21 cellular contexts compared by ENCODE assay signal in genomic region chr12:68048648-68049297, GRCh38. TPM values are rescaled to one million over a fixed set of nuclear protein-coding genes. Genes with fewer than 3 reads are reported as not detected.
DNase-seq lines count a peak whose midpoint lies in the region; ATAC-seq and TF ChIP-seq lines count a peak whose summit lies in the region.
"Had no signal": no experiment of that assay in that cellular context is flagged by ENCODE, and none has a peak within 500 bp of the region (broad histone marks: within the 10 kb centered on the region; RNA-seq: fewer than 3 reads in every experiment).

No MANE protein-coding gene starts in this region.

- ATAC-seq in stimulated activated naive CD8-positive, alpha-beta T cell treated with anti-CD3 and anti-CD28 coated beads, Interleukin-15, Interleukin-2, amounts not matched to agents 100 U/mL and 50 U/mL, for 24 hours: no peak
- ATAC-seq in HG03175 (IDR thresholded peaks at IDR 0.05; ENCODE audit: unreplicated experiment) (no peak), HG03025 (IDR thresholded peaks at IDR 0.05; ENCODE audit: low FRiP score, unreplicated experiment) (no peak)
- ATAC-seq: HCT116, K562 had no signal

- H3K9me3 Mint-ChIP-seq in stimulated activated naive CD8-positive, alpha-beta T cell treated with anti-CD3 and anti-CD28 coated beads, Interleukin-15, Interleukin-2, amounts not matched to agents 100 ng/mL and 50 ng/mL, for 24 hours: no peaks in the 10 kb centered on the region
- peaks cover 4% of the 10 kb centered on the region for H3K9me3 Mint-ChIP-seq in osteocyte (ENCODE audit: unreplicated experiment)

- TF ChIP-seq CTCF in osteocyte (IDR thresholded peaks at IDR 0.05): no peak

- H3K27me3 Mint-ChIP-seq in stimulated activated naive CD8-positive, alpha-beta T cell treated with anti-CD3 and anti-CD28 coated beads, Interleukin-15, Interleukin-2, amounts not matched to agents 100 ng/mL and 50 ng/mL, for 24 hours: no peaks in the 10 kb centered on the region
- peaks cover 26% of the 10 kb centered on the region for H3K27me3 Mint-ChIP-seq in osteocyte (ENCODE audit: unreplicated experiment)
- H3K27me3 Mint-ChIP-seq: CD4-positive, CD25-positive, alpha-beta regulatory T cell had no signal

- no peaks in the 10 kb centered on the region for H3K4me1 Mint-ChIP-seq in stimulated activated naive CD8-positive, alpha-beta T cell treated with anti-CD3 and anti-CD28 coated beads, Interleukin-15, Interleukin-2, amounts not matched to agents 100 ng/mL and 50 ng/mL, for 24 hours (ENCODE audit: low read depth)
- H3K4me1 Mint-ChIP-seq in osteocyte (ENCODE audit: unreplicated experiment): no peaks in the 10 kb centered on the region
- H3K4me1 Mint-ChIP-seq: CD4-positive, CD25-positive, alpha-beta regulatory T cell had no signal

- no peaks in the 10 kb centered on the region for H3K36me3 Mint-ChIP-seq in stimulated activated naive CD8-positive, alpha-beta T cell treated with anti-CD3 and anti-CD28 coated beads, Interleukin-15, Interleukin-2, amounts not matched to agents 100 ng/mL and 50 ng/mL, for 24 hours (ENCODE audit: low read depth)
- H3K36me3 Mint-ChIP-seq in osteocyte (ENCODE audit: unreplicated experiment): no peaks in the 10 kb centered on the region
- H3K36me3 Mint-ChIP-seq: CD4-positive, CD25-positive, alpha-beta regulatory T cell had no signal

- DNase-seq in stimulated activated naive CD8-positive, alpha-beta T cell treated with anti-CD3 and anti-CD28 coated beads, Interleukin-15, Interleukin-2, amounts not matched to agents 100 U/mL and 50 U/mL, for 24 hours: no peak
- DNase-seq in globus pallidus (ENCODE audit: low spot score): peak; percentile 65
- peak; percentile 40 for DNase-seq in pons (ENCODE audit: low spot score)
- no peak for DNase-seq in osteocyte (ENCODE audit: extremely low spot score, unreplicated experiment)
- DNase-seq: BE2C; C1 segment of cervical spinal cord; CD4-positive, CD25-positive, alpha-beta regulatory T cell; CD8-positive, alpha-beta memory T cell; COR-L47; DMS79 treated with DMSO at 0.1 percent for 48 hours; GF-D8; GOT3; H7; IMR-90 had no signal

- peak overlapping the region; percentile 9 for H3K27ac Mint-ChIP-seq in stimulated activated naive CD8-positive, alpha-beta T cell treated with anti-CD3 and anti-CD28 coated beads, Interleukin-15, Interleukin-2, amounts not matched to agents 100 ng/mL and 50 ng/mL, for 24 hours
- no peak overlapping the region for H3K27ac Mint-ChIP-seq in osteocyte (ENCODE audit: unreplicated experiment)
- H3K27ac Mint-ChIP-seq: CD4-positive, CD25-positive, alpha-beta regulatory T cell; CD8-positive, alpha-beta memory T cell had no signal

- H3K4me3 Mint-ChIP-seq in stimulated activated naive CD8-positive, alpha-beta T cell treated with anti-CD3 and anti-CD28 coated beads, Interleukin-15, Interleukin-2, amounts not matched to agents 100 ng/mL and 50 ng/mL, for 24 hours: no peak overlapping the region
- no peak overlapping the region for H3K4me3 Mint-ChIP-seq in osteocyte (ENCODE audit: unreplicated experiment)
- H3K4me3 Mint-ChIP-seq: CD4-positive, CD25-positive, alpha-beta regulatory T cell; CD8-positive, alpha-beta memory T cell had no signal

RNA-seq across cellular contexts. Expression of gene IFNG-AS1, which starts 59.5 kb away (rescaled TPM):
- total RNA-seq in osteocyte: not detected in 2 replicates
- total RNA-seq: A172, H7, HT-29, IMR-90, K562 had no signal

Comparison
In these comparisons a context has a peak if more than half of its experiments do, and no peak if none do; other contexts are left out.
1. DNase-seq: peak in globus pallidus (single experiment) and pons (single experiment); none in stimulated activated naive CD8-positive, alpha-beta T cell treated with anti-CD3 and anti-CD28 coated beads, Interleukin-15, Interleukin-2, amounts not matched to agents 100 U/mL and 50 U/mL, for 24 hours (single experiment) and osteocyte (single experiment).